Comparison of ENCODE assay signal across 35 cellular contexts in the genomic region with DNA sequence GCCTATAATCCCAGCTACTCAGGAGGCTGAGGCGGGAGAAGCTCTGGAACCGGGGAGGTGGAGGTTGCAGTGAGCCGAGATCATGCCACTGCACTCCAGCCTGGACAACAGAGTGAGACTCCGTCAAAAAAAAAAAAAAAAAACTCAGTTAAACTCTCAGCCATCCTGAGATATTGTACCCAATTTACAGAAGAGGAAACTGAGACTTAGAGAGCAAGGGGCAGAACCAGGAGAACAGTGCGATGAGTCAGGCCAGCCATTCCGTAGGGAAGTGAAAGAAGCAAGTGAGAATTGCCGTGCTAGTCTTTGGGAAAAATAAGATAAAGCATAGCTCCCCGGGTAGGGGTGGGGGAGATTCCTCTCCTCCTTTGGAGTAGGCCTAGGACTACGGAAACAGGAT.
"Had no signal": no experiment of that assay in that cellular context is flagged by ENCODE, and none has a peak within 500 bp of the region (broad histone marks: within the 10 kb centered on the region; RNA-seq: fewer than 3 reads in every experiment).

No MANE protein-coding gene starts in this region.

- H3K27me3 ChIP-seq: MG63 had no signal

- H3K4me3 ChIP-seq: MG63 had no signal

- DNase-seq: Karpas-422, Kasumi-1, MG63, MM.1S, MV-4-11, NCI-H1048, NCI-H1092, NCI-H1092 treated with DMSO at 0.1 percent for 48 hours, NCI-H1105, NCI-H1105 treated with DMSO at 0.1 percent for 48 hours, NCI-H1417, NCI-H1417 treated with DMSO at 0.1 percent for 48 hours, NCI-H1436, NCI-H1436 treated with DMSO at 0.1 percent for 48 hours, NCI-H146, NCI-H1694, NCI-H1694 treated with DMSO at 0.1 percent for 48 hours, NCI-H187, NCI-H187 treated with DMSO at 0.1 percent for 48 hours, NCI-H1930, NCI-H2029, NCI-H2029 treated with DMSO at 0.1 percent for 48 hours, NCI-H2081, NCI-H2081 treated with DMSO at 0.1 percent for 48 hours, NCI-H2107, NCI-H2171, NCI-H2171 treated with DMSO at 0.1 percent for 48 hours, NCI-H2227 treated with DMSO at 0.1 percent for 48 hours, NCI-H226, NCI-H345, NCI-H446, NCI-H446 treated with DMSO at 0.1 percent for 48 hours, NCI-H510A, NCI-H510A treated with DMSO at 0.1 percent for 48 hours, NCI-H524 had no signal

- H3K9me3 ChIP-seq: MG63 had no signal

- H3K36me3 ChIP-seq: MG63 had no signal
